ENCODE assay signal across 8 cellular contexts in the genomic region with DNA sequence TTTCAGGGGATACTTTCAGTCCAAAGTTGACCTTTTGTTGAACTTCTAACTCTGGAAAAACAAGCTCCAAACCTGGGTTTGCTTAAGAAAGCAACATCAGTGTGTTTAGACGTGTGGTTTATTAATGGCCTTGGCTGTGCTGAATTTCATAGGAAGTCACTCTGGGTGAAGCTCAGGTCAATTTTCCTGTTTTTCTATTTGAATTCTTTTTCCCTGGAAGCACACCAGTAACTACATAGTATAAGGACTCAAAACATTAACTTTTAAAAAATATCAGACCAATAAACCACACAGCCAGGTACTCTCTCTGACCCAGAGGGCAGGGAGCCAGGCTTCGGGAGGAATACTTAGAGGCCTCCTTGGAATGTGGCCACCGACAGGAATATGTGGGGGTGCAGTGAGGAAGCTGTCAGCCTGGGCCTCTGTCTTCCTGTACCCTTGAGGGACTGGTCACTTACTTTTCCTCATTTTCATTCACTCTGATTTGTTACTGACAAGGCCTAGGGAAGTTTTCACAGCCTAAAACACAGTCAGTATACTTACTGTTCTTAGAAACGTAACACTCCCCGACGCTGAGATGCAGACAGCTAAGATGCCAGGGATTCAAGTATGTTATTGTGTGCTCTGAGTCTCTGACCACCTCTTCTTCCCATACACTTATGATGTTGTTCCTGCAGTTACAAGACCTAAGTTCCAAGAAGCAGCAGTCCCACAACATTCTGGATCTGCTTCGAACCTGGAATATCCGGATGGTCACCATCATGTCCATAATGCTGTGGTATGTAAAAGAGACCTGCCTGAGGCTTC. TPM values are rescaled to one million over a fixed set of nuclear protein-coding genes. Genes with fewer than 3 reads are reported as not detected.
DNase-seq lines count a peak whose midpoint lies in the region; ATAC-seq, FAIRE-seq and TF ChIP-seq lines count a peak whose summit lies in the region.

No MANE protein-coding gene starts in this region.

- dilution Hi-C loops in keratinocyte (cut with MboI; ENCODE audit: extremely low pct_ligation_motif_present, low sequenced_read_pairs): no loop called here

- peak; percentile 23 for FAIRE-seq in keratinocyte (lab: Jason Lieb, UNC)

- no peak for TF ChIP-seq POLR2A in body of pancreas (IDR thresholded peaks at IDR 0.05)

- peak; percentile 54 for ATAC-seq in body of pancreas
- ATAC-seq in GM19035 (IDR thresholded peaks at IDR 0.05; ENCODE audit: unreplicated experiment): no peak
- ATAC-seq in stimulated activated naive CD8-positive, alpha-beta T cell treated with anti-CD3 and anti-CD28 coated beads, Interleukin-15, amount 100 ng/mL, for 72 hours: no peak

- 56 to 58% methylated on average over 8 of the region's 8 CpGs for WGBS in body of pancreas, 2 donors

- H3K79me2 ChIP-seq in keratinocyte (ENCODE audit: control insufficient read depth, insufficient read depth, low read length): no peaks in the 10 kb centered on the region

- H3K4me3 Mint-ChIP-seq in stimulated activated naive CD8-positive, alpha-beta T cell treated with anti-CD3 and anti-CD28 coated beads, Interleukin-15, amount 100 ng/mL, for 72 hours: no peak overlapping the region

- H2AFZ ChIP-seq in keratinocyte (ENCODE audit: control insufficient read depth, low read length): no peak overlapping the region

- H3K36me3 ChIP-seq in body of pancreas (replicated peaks in 1 of 2; ENCODE audit: insufficient read depth in 1 of 2, low read depth in 2 of 2): peaks cover 0 to 7% of the 10 kb centered on the region in 2 donors
- H3K36me3 ChIP-seq in keratinocyte (ENCODE audit: control insufficient read depth in 2 of 2, extremely low read depth in 1 of 2, insufficient read depth in 2 of 2, low read length in 2 of 2): peaks cover 18 to 37% of the 10 kb centered on the region in 2 experiments
- no peaks in the 10 kb centered on the region for H3K36me3 ChIP-seq in H7 (replicated peaks; ENCODE audit: control insufficient read depth, insufficient read depth, low read length)

- H3K4me3 ChIP-seq in body of pancreas (no peak overlapping the region), keratinocyte (ENCODE audit: control insufficient read depth in 2 of 3, extremely low read depth in 1 of 3, insufficient read depth in 2 of 3, low read depth in 1 of 3, low read length in 3 of 3) (no peak overlapping the region), H7 (ENCODE audit: insufficient read depth, low read depth, low read length) (no peak overlapping the region)

- peak overlapping the region; percentile 53 for H3K9ac ChIP-seq in keratinocyte (ENCODE audit: control insufficient read depth, extremely low read depth, insufficient read depth, low read length)

- peak overlapping the region; percentile 75 to 88 (median 80) for H3K27ac ChIP-seq in body of pancreas
- H3K27ac ChIP-seq in keratinocyte (ENCODE audit: control insufficient read depth, insufficient read depth, low read length): peak overlapping the region; percentile 82

- no peaks in the 10 kb centered on the region for H3K27me3 Mint-ChIP-seq in stimulated activated naive CD8-positive, alpha-beta T cell treated with anti-CD3 and anti-CD28 coated beads, Interleukin-15, amount 100 ng/mL, for 72 hours

- no peaks in the 10 kb centered on the region for H4K20me1 ChIP-seq in keratinocyte (ENCODE audit: control insufficient read depth, extremely low read depth, insufficient read depth, low read length)

- intact Hi-C loops in body of pancreas (cut with DNase I): no loop called here

- peak; percentile 27 for DNase-seq in HK-2 (ENCODE audit: unreplicated experiment)
- DNase-seq in body of pancreas: peak in 2 of 4 donors; percentile 25 to 42
- no peak for DNase-seq in keratinocyte (ENCODE audit: low read depth, low spot score)
- peak; percentile 5 for DNase-seq in stimulated activated CD8-positive, alpha-beta memory T cell treated with anti-CD3 and anti-CD28 coated beads, Interleukin-4, amount 100 ng/mL, for 48 hours
- no peak for DNase-seq in H7
- DNase-seq in mucosa of gallbladder (ENCODE audit: low spot score): no peak
- no peak for DNase-seq in stimulated activated naive CD8-positive, alpha-beta T cell treated with anti-CD3 and anti-CD28 coated beads, Interleukin-15, amount 100 ng/mL, for 72 hours

- H3K9me3 Mint-ChIP-seq in stimulated activated naive CD8-positive, alpha-beta T cell treated with anti-CD3 and anti-CD28 coated beads, Interleukin-15, amount 100 ng/mL, for 72 hours: no peaks in the 10 kb centered on the region

- no peak for TF ChIP-seq CTCF in body of pancreas (IDR thresholded peaks at IDR 0.05)
- TF ChIP-seq CTCF in keratinocyte (optimal IDR thresholded peaks at IDR 0.05 in 1 of 3, IDR thresholded peaks at IDR 0.05 in 1 of 3, conservative IDR thresholded peaks at IDR 0.05 in 1 of 3; ENCODE audit: extremely low read depth in 1 of 3, insufficient read depth in 2 of 3, low read length in 3 of 3): no peak

- no peaks in the 10 kb centered on the region for H3K9me1 ChIP-seq in keratinocyte (ENCODE audit: control insufficient read depth, extremely low read depth, insufficient read depth, low read length)

- H3K27me3 ChIP-seq in body of pancreas (no peaks in the 10 kb centered on the region), keratinocyte (ENCODE audit: control insufficient read depth, extremely low read depth, insufficient read depth, low read length) (no peaks in the 10 kb centered on the region), H7 (ENCODE audit: control insufficient read depth, insufficient read depth, low read length) (no peaks in the 10 kb centered on the region)

- H3K4me1 Mint-ChIP-seq in stimulated activated naive CD8-positive, alpha-beta T cell treated with anti-CD3 and anti-CD28 coated beads, Interleukin-15, amount 100 ng/mL, for 72 hours: peaks cover 59% of the 10 kb centered on the region

- H3K27ac Mint-ChIP-seq in stimulated activated naive CD8-positive, alpha-beta T cell treated with anti-CD3 and anti-CD28 coated beads, Interleukin-15, amount 100 ng/mL, for 72 hours: no peak overlapping the region

- H3K4me2 ChIP-seq in keratinocyte (ENCODE audit: control insufficient read depth, extremely low read depth, insufficient read depth, low read depth, low read length): peak overlapping the region; percentile 68

- H3K9me3 ChIP-seq in body of pancreas (no peaks in the 10 kb centered on the region), keratinocyte (ENCODE audit: control insufficient read depth, low read depth, low read length) (no peaks in the 10 kb centered on the region)

- peaks cover 39% of the 10 kb centered on the region for H3K4me1 ChIP-seq in body of pancreas
- H3K4me1 ChIP-seq in keratinocyte (ENCODE audit: control insufficient read depth, extremely low read depth, insufficient read depth, low read length): peaks cover 49% of the 10 kb centered on the region

RNA-seq across cellular contexts. Expression of a gene that starts 18.9 kb away (rescaled TPM):
- 10 to 100 TPM; 21.3 to 30.3 TPM for total RNA-seq in body of pancreas
- 14.8 to 23.0 TPM (median 21.5 TPM) in 3 replicates for polyA plus RNA-seq in keratinocyte
- 2.4 TPM for polyA plus RNA-seq in keratinocyte (2011; ENCODE audit: low read depth)
- polyA plus RNA-seq in keratinocyte (2011; cell fraction: cytosol; rRNA removed): 9.5 and 17.4 TPM in 2 replicates
- polyA plus RNA-seq in keratinocyte (2011; cell fraction: nucleus; rRNA removed): 56.3 and 66.2 TPM in 2 replicates
- polyA plus RNA-seq in keratinocyte (2012; ENCODE audit: low replicate concordance): 7.7 and 9.6 TPM in 2 replicates
- 43.5 to 54.4 TPM (median 46.9 TPM) in 3 replicates for polyA minus RNA-seq in keratinocyte
- polyA minus RNA-seq in keratinocyte (2011; cell fraction: cytosol; rRNA and poly(A)+ RNA removed): 18.8 TPM
- polyA minus RNA-seq in keratinocyte (2011; cell fraction: nucleus; rRNA and poly(A)+ RNA removed): 29.9 and 37.5 TPM in 2 replicates
- total RNA-seq in H7 (2014; rRNA removed; shearing (Covaris generic)): 0.76 and 1.6 TPM in 2 replicates
- 27.0 TPM for total RNA-seq in mucosa of gallbladder

Comparison
In these comparisons a context has a peak if more than half of its experiments do, and no peak if none do; other contexts are left out.
1. DNase-seq: peak in HK-2 (single experiment) and stimulated activated CD8-positive, alpha-beta memory T cell treated with anti-CD3 and anti-CD28 coated beads, Interleukin-4, amount 100 ng/mL, for 48 hours (single experiment); none in keratinocyte (single experiment), H7 (single experiment), mucosa of gallbladder (single experiment) and stimulated activated naive CD8-positive, alpha-beta T cell treated with anti-CD3 and anti-CD28 coated beads, Interleukin-15, amount 100 ng/mL, for 72 hours (0 of 2).